Comparison of ENCODE assay signal across 31 cellular contexts in genomic region chr3:193407688-193408087, GRCh38. TPM values are rescaled to one million over a fixed set of nuclear protein-coding genes. Genes with fewer than 3 reads are reported as not detected.
DNase-seq lines count a peak whose midpoint lies in the region; ATAC-seq, FAIRE-seq and TF ChIP-seq lines count a peak whose summit lies in the region.
"Had no signal": no experiment of that assay in that cellular context is flagged by ENCODE, and none has a peak within 500 bp of the region (broad histone marks: within the 10 kb centered on the region; RNA-seq: fewer than 3 reads in every experiment).

No MANE protein-coding gene starts in this region.

- H3K4me3 ChIP-seq in H1 (ENCODE audit: extremely low read depth in 1 of 4, insufficient read depth in 2 of 4, low read depth in 3 of 4, low read length in 4 of 4) (no peak overlapping the region), iPS-20b (ENCODE audit: low read length) (peak overlapping the region; percentile 22; the same call in 1 of the 2 replicates), neuronal stem cell (ENCODE audit: low read length in 2 of 2) (no peak overlapping the region), aorta (ENCODE audit: low read length in 2 of 2) (no peak overlapping the region)
- H3K4me3 ChIP-seq: BLaER1 had no signal

- H4K91ac ChIP-seq in H1 (replicated peaks; ENCODE audit: insufficient read length, low read length), result no peak overlapping the region
- H4K91ac ChIP-seq in neuronal stem cell (ENCODE audit: low read depth, low read length, poor library complexity), result no peak overlapping the region

- no peak overlapping the region for H3K56ac ChIP-seq in H1 (replicated peaks; ENCODE audit: insufficient read length, low read depth, low read length)

- DNase-seq in H1 (ENCODE audit: low read depth in 1 of 2, low spot score in 2 of 2), result peak in 1 of 2 experiments; percentile 41
- DNase-seq in neuronal stem cell (ENCODE audit: low spot score), result no peak
- DNase-seq in aorta, result no peak
- no peak for DNase-seq in OCI-M1 (lab: John Stamatoyannopoulos, UW)
- DNase-seq in NOMO-1 treated with DMSO at 0.1 percent for 48 hours (lab: John Stamatoyannopoulos, UW; ENCODE audit: unreplicated experiment), result no peak
- DNase-seq in EL, result no peak
- DNase-seq: 8988T; ACHN; BE2C; C1 segment of cervical spinal cord; CD4-positive, alpha-beta memory T cell; CD4-positive, CD25-positive, alpha-beta regulatory T cell; CD8-positive, alpha-beta memory T cell; COR-L47; DMS 273 treated with DMSO at 0.1 percent for 48 hours; DMS153; DMS53; DMS79; DND-41; GF-D8 had no signal

- no peaks in the 10 kb centered on the region for H4K20me1 ChIP-seq in H1 (replicated peaks in 1 of 2; ENCODE audit: control insufficient read depth in 1 of 2, insufficient read depth in 2 of 2, low read length in 2 of 2)
- H4K20me1 ChIP-seq: BLaER1 had no signal

- H3K14ac ChIP-seq in H1 (ENCODE audit: insufficient read length) (no peak overlapping the region), neuronal stem cell (ENCODE audit: low read length) (no peak overlapping the region)

- H2BK120ac ChIP-seq in H1 (replicated peaks; ENCODE audit: low read depth, low read length) (no peak overlapping the region), neuronal stem cell (ENCODE audit: low read depth, low read length) (no peak overlapping the region)

- H2BK20ac ChIP-seq in H1 (ENCODE audit: low read length), result peak overlapping the region; percentile 77

- H3K27me3 ChIP-seq in H1 (replicated peaks in 1 of 4; ENCODE audit: control insufficient read depth in 3 of 4, extremely low read depth in 1 of 4, insufficient read depth in 3 of 4, low read length in 3 of 4) (no peaks in the 10 kb centered on the region), iPS-20b (ENCODE audit: insufficient read depth, low read length) (no peaks in the 10 kb centered on the region), neuronal stem cell (ENCODE audit: control insufficient read depth in 3 of 3, insufficient read depth in 3 of 3, low read depth in 1 of 3, low read length in 3 of 3) (no peaks in the 10 kb centered on the region), aorta (ENCODE audit: control insufficient read depth in 1 of 2, insufficient read depth in 2 of 2, low read length in 1 of 2) (peaks cover 0 to 2% of the 10 kb centered on the region in 2 donors)
- H3K27me3 ChIP-seq: BLaER1 had no signal

- 81% methylated on average over 1 of the region's 1 CpG; no CpG with 5 or more reads in 1 of the 2 experiments for WGBS in H1 (ENCODE audit: extremely low coverage in 1 of 2, insufficient coverage in 1 of 2, insufficient read length in 1 of 2, insufficient replicate concordance in 2 of 2, low coverage in 1 of 2, low lambda C conversion rate in 2 of 2, missing lambda C conversion rate in 1 of 2), 2 experiments
- no CpG with 5 or more reads among the region's 1 CpG for WGBS in neuronal stem cell (ENCODE audit: extremely low coverage in 2 of 2, insufficient read length in 2 of 2, insufficient replicate concordance in 1 of 2), 2 donors
- WGBS in aorta, 2 donors, result 24 to 30% methylated on average over 1 of the region's 1 CpG

- peak overlapping the region; percentile 28; the same call in 1 of the 2 replicates for H4K8ac ChIP-seq in H1 (ENCODE audit: extremely low read depth, insufficient read depth, low read length)
- H4K8ac ChIP-seq in neuronal stem cell (ENCODE audit: low read depth, low read length), result no peak overlapping the region

- H3K4ac ChIP-seq in H1 (replicated peaks; ENCODE audit: insufficient read length, low read depth, low read length) (peak overlapping the region; percentile 73), neuronal stem cell (ENCODE audit: low read length) (no peak overlapping the region)

- H2AFZ ChIP-seq in H1 (ENCODE audit: low read length) (no peak overlapping the region), neuronal stem cell (ENCODE audit: low read length) (no peak overlapping the region)

- H3K4me2 ChIP-seq in H1 (ENCODE audit: insufficient read depth in 1 of 2, low read depth in 2 of 2, low read length in 2 of 2) (peak overlapping the region in 1 of 2 experiments; percentile 9; a peak in 1 of 4 replicates), neuronal stem cell (ENCODE audit: insufficient read depth, low read length, poor library complexity, severe bottlenecking) (no peak overlapping the region)
- H3K4me2 ChIP-seq: BLaER1 had no signal

- ATAC-seq in aorta (ENCODE audit: low FRiP score) (peak; percentile 59), GM21526 (IDR thresholded peaks at IDR 0.05; ENCODE audit: low FRiP score, unreplicated experiment) (no peak)

- TF ChIP-seq RAD21 in H1 (IDR thresholded peaks at IDR 0.05 in 1 of 2, conservative IDR thresholded peaks at IDR 0.05 in 1 of 2; ENCODE audit: low read depth in 2 of 2, low read length in 2 of 2), result no peak

- no peak for TF ChIP-seq POLR2A in H1 (IDR thresholded peaks at IDR 0.05; ENCODE audit: control extremely low read depth in 1 of 2, low read depth in 2 of 2, low read length in 2 of 2)

- H2BK5ac ChIP-seq in H1 (ENCODE audit: low read depth, low read length) (peak overlapping the region; percentile 41; the same call in 1 of the 2 replicates), neuronal stem cell (ENCODE audit: low read length) (no peak overlapping the region)

- H2BK12ac ChIP-seq in H1 (ENCODE audit: low read depth, low read length) (peak overlapping the region; percentile 51; the same call in 1 of the 2 replicates), neuronal stem cell (ENCODE audit: low read length) (no peak overlapping the region)

- no peak for FAIRE-seq in H1 (lab: Jason Lieb, UNC)
- FAIRE-seq: A204.1, G401.6, GM12891, GM19239 had no signal

- H3K18ac ChIP-seq in H1 (ENCODE audit: extremely low read depth, low read length) (no peak overlapping the region; the same call in 1 of the 2 replicates), neuronal stem cell (ENCODE audit: low read length) (peak overlapping the region; percentile 1)

- H3K9ac ChIP-seq in H1 (replicated peaks in 1 of 4; ENCODE audit: extremely low read depth in 1 of 4, low read depth in 3 of 4, low read length in 3 of 4) (no peak overlapping the region), iPS-20b (ENCODE audit: low read depth, low read length) (no peak overlapping the region), neuronal stem cell (ENCODE audit: low read depth, low read length, poor library complexity) (no peak overlapping the region)
- H3K9ac ChIP-seq: BLaER1 had no signal

- H3K79me1 ChIP-seq in H1 (ENCODE audit: low read depth, low read length), result no peaks in the 10 kb centered on the region
- no peaks in the 10 kb centered on the region for H3K79me1 ChIP-seq in neuronal stem cell (ENCODE audit: low read depth, low read length)

- H3K9me3 ChIP-seq in H1 (ENCODE audit: insufficient read depth in 2 of 2, low read depth in 1 of 2, low read length in 1 of 2) (0 out of 4 replicates have a peak, but pooled peaks cover 0 to 2% of the 10 kb centered on the region in 2 experiments), iPS-20b (ENCODE audit: insufficient read depth, low read depth, low read length) (no peaks in the 10 kb centered on the region), neuronal stem cell (replicated peaks in 1 of 2; ENCODE audit: control insufficient read depth in 2 of 2, insufficient read depth in 1 of 2, low read depth in 1 of 2, low read length in 2 of 2) (no peaks in the 10 kb centered on the region), aorta (ENCODE audit: control insufficient read depth, low read length) (no peaks in the 10 kb centered on the region)
- H3K9me3 ChIP-seq: BE2C had no signal

- POLR2A ChIA-PET in H1 (lab: Charles Lee; ENCODE audit: partially characterized antibody), result no interaction called here

- no peak for TF ChIP-seq CTCF in H1 (IDR thresholded peaks at IDR 0.05; ENCODE audit: control extremely low read depth in 1 of 3, insufficient read depth in 1 of 3, low read depth in 1 of 3, low read length in 3 of 3)

- H3K4me1 ChIP-seq in H1 (replicated peaks in 1 of 4; ENCODE audit: control insufficient read depth in 3 of 4, insufficient read depth in 4 of 4, low read length in 3 of 4) (peaks cover 2 to 8% (median 5%) of the 10 kb centered on the region in 4 experiments), iPS-20b (ENCODE audit: insufficient read depth, low read length) (peaks cover 8% of the 10 kb centered on the region; the same call in 1 of the 2 replicates), neuronal stem cell (ENCODE audit: control insufficient read depth in 2 of 2, insufficient read depth in 1 of 2, low read depth in 1 of 2, low read length in 2 of 2) (peaks cover 0 to 8% of the 10 kb centered on the region in 2 donors), aorta (ENCODE audit: control insufficient read depth in 1 of 2, insufficient read depth in 2 of 2, low read length in 2 of 2) (no peaks in the 10 kb centered on the region)
- H3K4me1 ChIP-seq: BE2C, BLaER1 had no signal

- CTCF ChIA-PET in H1 (lab: Charles Lee; ENCODE audit: partially characterized antibody), result interaction anchor here (1.6 kb wide), 1 partner anchor 10 kb away, joined by 5 read pairs; no protein-coding TSS in a partner anchor

- no peak for TF ChIP-seq EP300 in H1 (IDR thresholded peaks at IDR 0.05; ENCODE audit: borderline replicate concordance in 1 of 2, low read depth in 2 of 2, low read length in 2 of 2)

- H3K36me3 ChIP-seq in H1 (ENCODE audit: control insufficient read depth in 2 of 4, insufficient read depth in 4 of 4, low read length in 3 of 4), result no peaks in the 10 kb centered on the region
- no peaks in the 10 kb centered on the region for H3K36me3 ChIP-seq in iPS-20b (ENCODE audit: insufficient read depth, low read depth, low read length)
- no peaks in the 10 kb centered on the region for H3K36me3 ChIP-seq in neuronal stem cell (replicated peaks in 1 of 2; ENCODE audit: control insufficient read depth in 2 of 2, insufficient read depth in 2 of 2, low read length in 2 of 2)
- no peaks in the 10 kb centered on the region for H3K36me3 ChIP-seq in aorta (ENCODE audit: control insufficient read depth in 1 of 2, insufficient read depth in 2 of 2, low read length in 1 of 2)
- H3K36me3 ChIP-seq: BE2C, BLaER1 had no signal

- no peak overlapping the region for H3K27ac ChIP-seq in H1 (ENCODE audit: low read depth, low read length)
- no peak overlapping the region for H3K27ac ChIP-seq in iPS-20b (ENCODE audit: low read length)
- no peak overlapping the region for H3K27ac ChIP-seq in neuronal stem cell (replicated peaks; ENCODE audit: low read length)
- H3K27ac ChIP-seq in aorta (ENCODE audit: low read depth in 1 of 2, low read length in 2 of 2), result no peak overlapping the region
- H3K27ac ChIP-seq: BLaER1 had no signal

- H3K79me2 ChIP-seq in H1 (ENCODE audit: control insufficient read depth in 1 of 2, insufficient read depth in 2 of 2, low read length in 2 of 2), result no peaks in the 10 kb centered on the region

- H2BK15ac ChIP-seq in H1 (ENCODE audit: low read length) (no peak overlapping the region), neuronal stem cell (ENCODE audit: low read length) (no peak overlapping the region)

- no peak overlapping the region for H4K5ac ChIP-seq in H1 (ENCODE audit: insufficient read length, low read depth, low read length)

- no peaks in the 10 kb centered on the region for H3K23me2 ChIP-seq in H1 (ENCODE audit: low read depth, low read length)

- H3K23ac ChIP-seq in H1 (ENCODE audit: insufficient read length), result no peak overlapping the region
- H3K23ac ChIP-seq in neuronal stem cell (ENCODE audit: low read depth, low read length, poor library complexity), result no peak overlapping the region

- intact Hi-C loops in aorta (cut with DNase I), result no loop called here

- no peak overlapping the region; the same call in 1 of the 2 replicates for H2AK5ac ChIP-seq in H1 (ENCODE audit: low read depth, low read length)
- no peak overlapping the region for H2AK5ac ChIP-seq in neuronal stem cell (ENCODE audit: low read depth, low read length)

RNA-seq across cellular contexts. Expression of gene ATP13A5, which starts 29.1 kb away (rescaled TPM):
- not detected in 2 replicates for total RNA-seq in H1 (2021; fragmentation: NEBNext Ultra II Directional; extraction: Animal tissue kit (Norgen Biotek cat#: 25700))
- polyA plus RNA-seq in H1 (2011; rRNA removed), result not detected in 2 replicates
- not detected for polyA plus RNA-seq in H1 (2011; cell fraction: cytosol; rRNA removed)
- polyA plus RNA-seq in H1 (2011; cell fraction: nucleus; rRNA removed), result not detected
- polyA plus RNA-seq in H1 (2012, experiment 1 of 2), result not detected in 4 replicates
- not detected for polyA plus RNA-seq in H1 (2012, experiment 2 of 2)
- polyA plus RNA-seq in H1 (2013, experiment 1 of 2), result not detected
- not detected for polyA plus RNA-seq in H1 (2013, experiment 2 of 2)
- not detected in 2 replicates for polyA minus RNA-seq in H1 (2011; rRNA and poly(A)+ RNA removed)
- not detected for polyA minus RNA-seq in H1 (2011; cell fraction: cytosol; rRNA and poly(A)+ RNA removed)
- polyA minus RNA-seq in H1 (2011; cell fraction: nucleus; rRNA and poly(A)+ RNA removed), result not detected
- polyA plus RNA-seq in neuronal stem cell (2013, experiment 1 of 2), result 0.01 TPM
- polyA plus RNA-seq in neuronal stem cell (2013, experiment 2 of 2), result 0.01 TPM
- not detected for total RNA-seq in aorta
- not detected for polyA plus RNA-seq in aorta
- total RNA-seq: A673; CD4-positive, alpha-beta memory T cell; CD4-positive, CD25-positive, alpha-beta regulatory T cell; CD8-positive, alpha-beta memory T cell; Daoy had no signal
- polyA plus RNA-seq: AG04450; CD14-positive monocyte; CD4-positive, alpha-beta memory T cell; CD4-positive, CD25-positive, alpha-beta regulatory T cell; CD8-positive, alpha-beta memory T cell had no signal
